In genomic region chr3:184174646-184175492, GRCh38 we compare ENCODE assay signal across 1 cellular context.
A peak's percentile ranks its signal among the peaks of the same experiment; 100 is the strongest.
TF ChIP-seq lines count a peak whose summit lies in the region.

Gene AP2M1 (plus strand): TSS chr3:184174855. CDS start chr3:184176994, 2,139 bp downstream.

TF ChIP-seq in K562, 482 proteins besides CTCF, POLR2A, EP300 and RAD21 (continued from another document):
- peak; percentile 79; the same call in 1 of the 2 replicates for TF ChIP-seq CREB3L1 (IDR thresholded peaks at IDR 0.05; ENCODE audit: borderline replicate concordance, low read depth)
- peak; percentile 98 for TF ChIP-seq NRF1 (conservative IDR thresholded peaks at IDR 0.05 in 1 of 2, IDR thresholded peaks at IDR 0.05 in 1 of 2)
- TF ChIP-seq ZNF592 (IDR thresholded peaks at IDR 0.05), result 0 out of 2 replicates have a peak, but pooled peaks have one; percentile 21
- TF ChIP-seq CHD1 (IDR thresholded peaks at IDR 0.05; ENCODE audit: low read length), result peak; percentile 94
- no peak for TF ChIP-seq FOS (IDR thresholded peaks at IDR 0.05; ENCODE audit: extremely low read depth, insufficient read length)
- no peak for TF ChIP-seq CBFA2T3 (IDR thresholded peaks at IDR 0.05)
- TF ChIP-seq POLR2B (IDR thresholded peaks at IDR 0.05; ENCODE audit: low read depth, partially characterized antibody), result peak; percentile 84
- TF ChIP-seq DDX20 (tag; IDR thresholded peaks at IDR 0.05; ENCODE audit: low read depth), result no peak
- TF ChIP-seq SNIP1 (IDR thresholded peaks at IDR 0.05; ENCODE audit: low read depth), result no peak
- peak; percentile 88 for TF ChIP-seq HMGN3 (IDR thresholded peaks at IDR 0.05; ENCODE audit: borderline replicate concordance, extremely low read depth, insufficient read length, low read depth, low read length)
- TF ChIP-seq ATF7 (IDR thresholded peaks at IDR 0.05), result peak; percentile 79
- TF ChIP-seq ZBTB33 (CRISPR knock-in tag; IDR thresholded peaks at IDR 0.05), result no peak
- TF ChIP-seq NR2C2 (CRISPR knock-in tag; IDR thresholded peaks at IDR 0.05), result no peak
- peak; percentile 93 for TF ChIP-seq NR2C2 (tag; IDR thresholded peaks at IDR 0.05)
- TF ChIP-seq ZNF780A (CRISPR knock-in tag; IDR thresholded peaks at IDR 0.05), result no peak
- peak; percentile 84 for TF ChIP-seq MEIS2 (IDR thresholded peaks at IDR 0.05; ENCODE audit: partially characterized antibody)
- no peak for TF ChIP-seq ELK3 (CRISPR knock-in tag; IDR thresholded peaks at IDR 0.05)
- TF ChIP-seq SIN3B (IDR thresholded peaks at IDR 0.05; ENCODE audit: low read depth), result 0 out of 2 replicates have a peak, but pooled peaks have one; percentile 30
- TF ChIP-seq ZNF740 (CRISPR knock-in tag; IDR thresholded peaks at IDR 0.05), result peak; percentile 37; the same call in 1 of the 2 replicates
- no peak for TF ChIP-seq ZNF740 (tag; IDR thresholded peaks at IDR 0.05)
- peak; percentile 82 for TF ChIP-seq GABPA (tag; conservative IDR thresholded peaks at IDR 0.05; ENCODE audit: low read depth)
- TF ChIP-seq COPS2 (conservative IDR thresholded peaks at IDR 0.05), result no peak
- no peak for TF ChIP-seq CHD2 (IDR thresholded peaks at IDR 0.05; ENCODE audit: low read depth, low read length)
- TF ChIP-seq BRF1 (IDR thresholded peaks at IDR 0.05; ENCODE audit: borderline replicate concordance, extremely low read depth, insufficient read length), result no peak
- peak; percentile 89 for TF ChIP-seq VEZF1 (CRISPR knock-in tag; IDR thresholded peaks at IDR 0.05)
- TF ChIP-seq FOXA3 (CRISPR knock-in tag; conservative IDR thresholded peaks at IDR 0.05 in 1 of 2, IDR thresholded peaks at IDR 0.05 in 1 of 2), result no peak
- TF ChIP-seq CCAR2 (IDR thresholded peaks at IDR 0.05; ENCODE audit: low read depth, low read length), result no peak
- TF ChIP-seq CUX1 (CRISPR knock-in tag; IDR thresholded peaks at IDR 0.05), result no peak
- TF ChIP-seq ZBTB9 (CRISPR knock-in tag; IDR thresholded peaks at IDR 0.05), result peak; percentile 59; the same call in 1 of the 2 replicates
- peak; percentile 89; the same call in 1 of the 2 replicates for TF ChIP-seq ZNF766 (CRISPR knock-in tag; conservative IDR thresholded peaks at IDR 0.05)
- TF ChIP-seq MTA2 (IDR thresholded peaks at IDR 0.05; ENCODE audit: low read depth), result no peak
- TF ChIP-seq JUN (IDR thresholded peaks at IDR 0.05; ENCODE audit: borderline replicate concordance, low read depth, low read length), result peak; percentile 5; the same call in 1 of the 2 replicates
- TF ChIP-seq JUN (CRISPR knock-in tag; IDR thresholded peaks at IDR 0.05; ENCODE audit: borderline replicate concordance), result no peak
- peak; percentile 82 for TF ChIP-seq TEAD4 (IDR thresholded peaks at IDR 0.05; ENCODE audit: low read length)
- peak; percentile 67; the same call in 1 of the 2 replicates for TF ChIP-seq TEAD4 (CRISPR knock-in tag; IDR thresholded peaks at IDR 0.05; ENCODE audit: borderline replicate concordance)
- TF ChIP-seq CGGBP1 (CRISPR knock-in tag; IDR thresholded peaks at IDR 0.05), result no peak; the same call in 1 of the 2 replicates
- peak; percentile 23; the same call in 1 of the 2 replicates for TF ChIP-seq MXI1 (IDR thresholded peaks at IDR 0.05; ENCODE audit: low read depth, low read length)
- no peak for TF ChIP-seq ZNF121 (CRISPR knock-in tag; conservative IDR thresholded peaks at IDR 0.05)
- peak; percentile 39; the same call in 1 of the 2 replicates for TF ChIP-seq TCF7 (IDR thresholded peaks at IDR 0.05; ENCODE audit: borderline replicate concordance)
- TF ChIP-seq RHOXF2B (CRISPR knock-in tag; conservative IDR thresholded peaks at IDR 0.05), result no peak
- TF ChIP-seq PML (IDR thresholded peaks at IDR 0.05; ENCODE audit: low read length), result peak; percentile 63; the same call in 1 of the 2 replicates
- TF ChIP-seq HLTF (IDR thresholded peaks at IDR 0.05), result no peak
- no peak for TF ChIP-seq TEAD2 (tag; IDR thresholded peaks at IDR 0.05)
